ENCODE assay signal across 1 cellular context in the genomic region with DNA sequence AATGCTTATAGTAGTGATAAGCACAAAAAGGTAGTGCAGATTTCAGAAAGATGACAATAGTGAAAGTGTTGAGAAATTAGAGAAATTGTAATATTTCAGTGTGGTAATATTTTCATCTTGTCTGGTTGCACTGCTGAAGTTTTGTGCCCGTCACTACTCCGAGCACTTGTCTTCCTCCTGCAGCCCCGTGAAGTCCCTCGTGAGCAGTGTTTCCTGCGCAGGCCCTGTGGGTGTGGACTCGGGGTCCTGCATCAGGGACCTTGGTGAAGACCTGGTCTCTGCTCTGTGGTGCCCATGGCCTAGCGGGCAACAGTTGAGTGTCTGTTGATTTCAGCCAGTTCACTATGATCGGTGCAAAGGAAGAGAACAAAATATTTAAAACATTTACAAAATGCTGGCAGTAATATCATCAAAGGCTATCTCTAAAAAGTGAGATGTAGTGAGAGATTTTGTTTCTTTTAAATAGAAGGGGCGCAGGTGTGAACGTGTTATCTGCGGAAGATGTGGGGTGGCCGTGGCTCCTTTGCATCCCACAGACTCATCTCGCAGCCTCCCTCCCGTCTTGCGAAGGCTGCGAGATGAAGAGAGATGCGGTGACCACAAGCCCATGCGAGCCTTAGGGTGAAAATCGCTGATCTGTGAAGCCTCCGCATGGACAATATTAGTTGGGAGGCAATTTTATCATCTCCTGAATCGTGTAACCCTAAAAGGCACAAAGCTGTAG.
TF ChIP-seq lines count a peak whose summit lies in the region.

No MANE protein-coding gene starts in this region.

TF ChIP-seq in IMR-90, 13 proteins besides CTCF, POLR2A, EP300 and RAD21:
- TF ChIP-seq MAFK (IDR thresholded peaks at IDR 0.05; ENCODE audit: low read depth, low read length) (no peak), MXI1 (IDR thresholded peaks at IDR 0.05; ENCODE audit: borderline replicate concordance, low read depth, low read length) (no peak), RFX5 (IDR thresholded peaks at IDR 0.05; ENCODE audit: low read depth, low read length) (no peak), CEBPB (IDR thresholded peaks at IDR 0.05; ENCODE audit: low read depth, low read length) (no peak), CHD1 (IDR thresholded peaks at IDR 0.05; ENCODE audit: low read depth, low read length) (no peak), FOS (IDR thresholded peaks at IDR 0.05; ENCODE audit: low read depth, low read length) (no peak), NFE2L2 (IDR thresholded peaks at IDR 0.05; ENCODE audit: low read depth, low read length) (no peak), SMC3 (IDR thresholded peaks at IDR 0.05; ENCODE audit: low read depth, low read length) (no peak), MAZ (IDR thresholded peaks at IDR 0.05; ENCODE audit: borderline replicate concordance, low read depth, low read length) (no peak), BHLHE40 (IDR thresholded peaks at IDR 0.05; ENCODE audit: low read depth, low read length) (no peak), RCOR1 (IDR thresholded peaks at IDR 0.05; ENCODE audit: insufficient replicate concordance, low read length) (no peak)
- TF ChIP-seq, protein P1, sequence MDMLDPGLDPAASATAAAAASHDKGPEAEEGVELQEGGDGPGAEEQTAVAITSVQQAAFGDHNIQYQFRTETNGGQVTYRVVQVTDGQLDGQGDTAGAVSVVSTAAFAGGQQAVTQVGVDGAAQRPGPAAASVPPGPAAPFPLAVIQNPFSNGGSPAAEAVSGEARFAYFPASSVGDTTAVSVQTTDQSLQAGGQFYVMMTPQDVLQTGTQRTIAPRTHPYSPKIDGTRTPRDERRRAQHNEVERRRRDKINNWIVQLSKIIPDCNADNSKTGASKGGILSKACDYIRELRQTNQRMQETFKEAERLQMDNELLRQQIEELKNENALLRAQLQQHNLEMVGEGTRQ (IDR thresholded peaks at IDR 0.05; ENCODE audit: low read depth, low read length), result no peak
- TF ChIP-seq, protein P2, sequence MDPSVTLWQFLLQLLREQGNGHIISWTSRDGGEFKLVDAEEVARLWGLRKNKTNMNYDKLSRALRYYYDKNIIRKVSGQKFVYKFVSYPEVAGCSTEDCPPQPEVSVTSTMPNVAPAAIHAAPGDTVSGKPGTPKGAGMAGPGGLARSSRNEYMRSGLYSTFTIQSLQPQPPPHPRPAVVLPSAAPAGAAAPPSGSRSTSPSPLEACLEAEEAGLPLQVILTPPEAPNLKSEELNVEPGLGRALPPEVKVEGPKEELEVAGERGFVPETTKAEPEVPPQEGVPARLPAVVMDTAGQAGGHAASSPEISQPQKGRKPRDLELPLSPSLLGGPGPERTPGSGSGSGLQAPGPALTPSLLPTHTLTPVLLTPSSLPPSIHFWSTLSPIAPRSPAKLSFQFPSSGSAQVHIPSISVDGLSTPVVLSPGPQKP (IDR thresholded peaks at IDR 0.05; ENCODE audit: borderline replicate concordance, low read depth, low read length), result no peak
